8 cellular contexts compared by ENCODE assay signal in genomic region chr10:69123306-69123746, GRCh38. TPM values are rescaled to one million over a fixed set of nuclear protein-coding genes. Genes with fewer than 3 reads are reported as not detected.
DNase-seq lines count a peak whose midpoint lies in the region; ATAC-seq, FAIRE-seq and TF ChIP-seq lines count a peak whose summit lies in the region.

No MANE protein-coding gene starts in this region.

- no peaks in the 10 kb centered on the region for H3K36me3 Mint-ChIP-seq in astrocyte (ENCODE audit: low read depth, unreplicated experiment)

- no peaks in the 10 kb centered on the region for H3K27me3 Mint-ChIP-seq in astrocyte (ENCODE audit: low read depth, unreplicated experiment)

- H3K9me3 ChIP-seq in BE2C (no peaks in the 10 kb centered on the region), astrocyte (ENCODE audit: insufficient read depth, low read depth, low read length) (no peaks in the 10 kb centered on the region), iPS-20b (ENCODE audit: insufficient read depth, low read depth, low read length) (no peaks in the 10 kb centered on the region)

- H3K4me1 ChIP-seq in BE2C: no peaks in the 10 kb centered on the region
- H3K4me1 ChIP-seq in astrocyte (ENCODE audit: insufficient read depth, low read length): peaks cover 6% of the 10 kb centered on the region
- no peaks in the 10 kb centered on the region; the same call in 1 of the 2 replicates for H3K4me1 ChIP-seq in iPS-20b (ENCODE audit: insufficient read depth, low read length)

- no peaks in the 10 kb centered on the region for H3K9me3 Mint-ChIP-seq in astrocyte (ENCODE audit: unreplicated experiment)

- H3K9ac ChIP-seq in astrocyte (ENCODE audit: low read length) (peak overlapping the region; percentile 95), iPS-20b (ENCODE audit: low read depth, low read length) (peak overlapping the region; percentile 94)

- peak overlapping the region; percentile 87 for H3K4me2 ChIP-seq in astrocyte (ENCODE audit: low read length)

- H3K27me3 ChIP-seq in BE2C (no peaks in the 10 kb centered on the region), astrocyte (ENCODE audit: insufficient read depth, low read length) (no peaks in the 10 kb centered on the region), iPS-20b (ENCODE audit: insufficient read depth, low read length) (no peaks in the 10 kb centered on the region)

- H3K36me3 ChIP-seq in BE2C: no peaks in the 10 kb centered on the region
- H3K36me3 ChIP-seq in astrocyte (ENCODE audit: insufficient read depth, low read length): no peaks in the 10 kb centered on the region
- no peaks in the 10 kb centered on the region for H3K36me3 ChIP-seq in iPS-20b (ENCODE audit: insufficient read depth, low read depth, low read length)

- ATAC-seq in HG02938 (IDR thresholded peaks at IDR 0.05; ENCODE audit: unreplicated experiment): peak; percentile 29
- peak; percentile 44 for ATAC-seq in stimulated activated naive CD8-positive, alpha-beta T cell treated with anti-CD3 and anti-CD28 coated beads, Interleukin-15, Interleukin-2, amounts not matched to agents 100 U/mL and 50 U/mL, for 24 hours

- no peak for FAIRE-seq in GM18507 (lab: Jason Lieb, UNC)
- FAIRE-seq in astrocyte (lab: Jason Lieb, UNC): no peak

- peaks cover 41% of the 10 kb centered on the region for H3K79me2 ChIP-seq in astrocyte (ENCODE audit: insufficient read depth, low read length)

- peak overlapping the region; percentile 90 for H3K4me3 Mint-ChIP-seq in astrocyte (ENCODE audit: unreplicated experiment)

- no peaks in the 10 kb centered on the region for H3K4me1 Mint-ChIP-seq in astrocyte (ENCODE audit: low read depth, unreplicated experiment)

- DNase-seq in BE2C (peak; percentile 57), GM18507 (ENCODE audit: extremely low spot score, insufficient read length, low read depth) (peak; percentile 5), NCI-H2171 treated with DMSO at 0.1 percent for 48 hours (lab: John Stamatoyannopoulos, UW) (peak; percentile 76), astrocyte (ENCODE audit: low read depth) (peak; percentile 54), A172 (ENCODE audit: low spot score) (no peak)
- DNase-seq in stimulated activated naive CD8-positive, alpha-beta T cell treated with anti-CD3 and anti-CD28 coated beads, Interleukin-15, Interleukin-2, amounts not matched to agents 100 U/mL and 50 U/mL, for 24 hours: no peak

- peak overlapping the region; percentile 94 for H3K27ac ChIP-seq in astrocyte (ENCODE audit: low read depth, low read length)
- H3K27ac ChIP-seq in iPS-20b (ENCODE audit: low read length): peak overlapping the region; percentile 50

- no peak; the same call in none of the 2 replicates for TF ChIP-seq CTCF in BE2C (IDR thresholded peaks at IDR 0.05; ENCODE audit: low read depth, low read length)
- no peak for TF ChIP-seq CTCF in astrocyte (IDR thresholded peaks at IDR 0.05; ENCODE audit: insufficient read depth, low read depth, low read length)

- H2AFZ ChIP-seq in astrocyte (ENCODE audit: low read depth, low read length): peak overlapping the region; percentile 94

- H3K27ac Mint-ChIP-seq in astrocyte (ENCODE audit: unreplicated experiment): peak overlapping the region; percentile 98

- H3K4me3 ChIP-seq in BE2C (ENCODE audit: low read depth, low read length) (peak overlapping the region; percentile 88), astrocyte (ENCODE audit: insufficient read depth, low read depth, low read length) (peak overlapping the region; percentile 81), iPS-20b (ENCODE audit: low read length) (peak overlapping the region; percentile 87)

- H4K20me1 ChIP-seq in astrocyte (ENCODE audit: insufficient read depth, low read length): peaks cover 17% of the 10 kb centered on the region

RNA-seq across cellular contexts. Expression of gene VPS26A, which starts 0.7 kb away (rescaled TPM):
- 21.3 TPM for polyA plus RNA-seq in BE2C (2012; ENCODE audit: insufficient read depth, insufficient read length, low read depth)
- 51.8 and 61.6 TPM in 2 replicates for total RNA-seq in astrocyte
- 46.3 and 46.6 TPM in 2 replicates for total RNA-seq in A172 (2014; rRNA removed; shearing (Covaris generic))

RNA-seq across cellular contexts. Expression of gene SRGN, which starts 35.4 kb away (rescaled TPM):
- polyA plus RNA-seq in BE2C (2012; ENCODE audit: insufficient read depth, insufficient read length, low read depth): not detected
- 0.30 TPM in 1 of 2 replicates, not detected in the other for total RNA-seq in astrocyte
- total RNA-seq in A172 (2014; rRNA removed; shearing (Covaris generic)): 125 and 182 TPM in 2 replicates

RNA-seq across cellular contexts. Expression of gene SUPV3L1, which starts 56.7 kb away (rescaled TPM):
- 42.0 TPM for polyA plus RNA-seq in BE2C (2012; ENCODE audit: insufficient read depth, insufficient read length, low read depth)
- 31.8 and 34.4 TPM in 2 replicates for total RNA-seq in astrocyte
- 60.9 and 72.7 TPM in 2 replicates for total RNA-seq in A172 (2014; rRNA removed; shearing (Covaris generic))

Comparison
In these comparisons a context has a peak if more than half of its experiments do, and no peak if none do; other contexts are left out.
1. DNase-seq: peak in BE2C (single experiment), GM18507 (single experiment), NCI-H2171 treated with DMSO at 0.1 percent for 48 hours (single experiment) and astrocyte (single experiment); none in stimulated activated naive CD8-positive, alpha-beta T cell treated with anti-CD3 and anti-CD28 coated beads, Interleukin-15, Interleukin-2, amounts not matched to agents 100 U/mL and 50 U/mL, for 24 hours (single experiment) and A172 (single experiment).
2. RNA of gene SRGN, which starts 35.4 kb away (total RNA-seq): 125 to 182 TPM in A172; 0.30 TPM in astrocyte; every median in the first group is over 10 times any median in the second.
3. Peak in every context shown above with its lines, with median percentiles within 50 percentile points of each other: H3K4me3 ChIP-seq.